19 cellular contexts compared by ENCODE assay signal in the genomic region with DNA sequence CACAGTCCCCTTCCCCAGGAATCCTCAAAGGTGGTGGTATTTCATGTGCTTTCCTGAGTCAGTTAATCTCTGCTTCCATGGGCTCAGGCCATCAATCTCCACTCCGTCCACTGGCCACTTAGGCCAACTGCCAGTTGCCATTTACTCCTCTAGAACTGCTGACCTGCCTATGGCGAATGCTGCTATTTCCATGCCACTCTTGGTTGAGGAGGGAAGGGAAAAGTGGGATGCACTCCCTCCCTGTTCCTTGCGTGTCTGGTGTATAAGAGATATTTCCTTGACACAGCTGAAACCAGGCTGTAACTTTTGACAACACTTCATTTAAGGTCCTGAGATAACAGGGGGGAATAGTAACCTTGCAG.
DNase-seq lines count a peak whose midpoint lies in the region; ATAC-seq, FAIRE-seq and TF ChIP-seq lines count a peak whose summit lies in the region.
"Had no signal": no experiment of that assay in that cellular context is flagged by ENCODE, and none has a peak within 500 bp of the region (broad histone marks: within the 10 kb centered on the region; RNA-seq: fewer than 3 reads in every experiment).

No MANE protein-coding gene starts in this region.

- no peaks in the 10 kb centered on the region for H3K9me3 ChIP-seq in Caco-2
- H3K9me3 ChIP-seq in osteoblast (ENCODE audit: low read depth, low read length) = no peaks in the 10 kb centered on the region

- H3K27me3 Mint-ChIP-seq in Caco-2 (ENCODE audit: insufficient read depth, unreplicated experiment) = no peaks in the 10 kb centered on the region
- no peaks in the 10 kb centered on the region for H3K27me3 Mint-ChIP-seq in T-helper 2 cell treated with Interferon-gamma antibody and Interleukin-4, amounts not matched to agents 5 μg/mL and 100 μg/mL, for 36 hours (ENCODE audit: low read depth)

- H3K27ac ChIP-seq in brain microvascular endothelial cell (peak overlapping the region; percentile 54), osteoblast (ENCODE audit: low read depth, low read length) (peak overlapping the region; percentile 81)
- H3K27ac ChIP-seq: SK-N-MC had no signal

- POLR2A ChIA-PET in Caco-2 (lab: Charles Lee) = no interaction called here

- peak overlapping the region; percentile 30 for H3K27ac Mint-ChIP-seq in Caco-2 (ENCODE audit: unreplicated experiment)
- H3K27ac Mint-ChIP-seq in T-helper 2 cell treated with Interferon-gamma antibody and Interleukin-4, amounts not matched to agents 5 μg/mL and 100 μg/mL, for 36 hours = no peak overlapping the region

- no peak overlapping the region for H3K4me3 Mint-ChIP-seq in Caco-2 (ENCODE audit: unreplicated experiment)
- H3K4me3 Mint-ChIP-seq in T-helper 2 cell treated with Interferon-gamma antibody and Interleukin-4, amounts not matched to agents 5 μg/mL and 100 μg/mL, for 36 hours = no peak overlapping the region
- H3K4me3 Mint-ChIP-seq: CD8-positive, alpha-beta memory T cell; IgD-negative memory B cell had no signal

- H3K36me3 Mint-ChIP-seq in Caco-2 (ENCODE audit: insufficient read depth, unreplicated experiment) = no peaks in the 10 kb centered on the region
- no peaks in the 10 kb centered on the region for H3K36me3 Mint-ChIP-seq in T-helper 2 cell treated with Interferon-gamma antibody and Interleukin-4, amounts not matched to agents 5 μg/mL and 100 μg/mL, for 36 hours (ENCODE audit: low read depth)
- H3K36me3 Mint-ChIP-seq: CD8-positive, alpha-beta memory T cell had no signal

- H3K36me3 ChIP-seq in Caco-2 (ENCODE audit: control insufficient read depth, insufficient read depth, low read length) = no peaks in the 10 kb centered on the region
- H3K36me3 ChIP-seq in brain microvascular endothelial cell (replicated peaks) = no peaks in the 10 kb centered on the region
- no peaks in the 10 kb centered on the region for H3K36me3 ChIP-seq in osteoblast (ENCODE audit: insufficient read depth, low read length)

- H3K9me3 Mint-ChIP-seq in Caco-2 (ENCODE audit: unreplicated experiment) = peaks cover 26% of the 10 kb centered on the region
- H3K9me3 Mint-ChIP-seq in T-helper 2 cell treated with Interferon-gamma antibody and Interleukin-4, amounts not matched to agents 5 μg/mL and 100 μg/mL, for 36 hours = no peaks in the 10 kb centered on the region
- H3K9me3 Mint-ChIP-seq: CD8-positive, alpha-beta memory T cell; IgD-negative memory B cell had no signal

- BruUV-seq in Caco-2 (replicated peaks; lab: Mats Ljungman, UMichigan) = no TSS peak

- no peak for DNase-seq in Caco-2
- peak; percentile 16 for DNase-seq in RCC 7860 (ENCODE audit: low spot score)
- no peak for DNase-seq in brain microvascular endothelial cell
- DNase-seq in osteoblast (ENCODE audit: insufficient read length, low spot score, missing footprints) = no peak
- no peak for DNase-seq in T-helper 2 cell treated with Interferon-gamma antibody and Interleukin-4, amounts not matched to agents 5 μg/mL and 100 μg/mL, for 36 hours (ENCODE audit: low spot score)
- no peak for DNase-seq in NCI-H146 (lab: John Stamatoyannopoulos, UW)
- DNase-seq: C1 segment of cervical spinal cord; CD8-positive, alpha-beta memory T cell; DMS79; Karpas-422; NCI-H1417 treated with DMSO at 0.1 percent for 48 hours; NCI-H1930; NCI-H226; NCI-H526 had no signal

- no peak overlapping the region for H3K4me3 ChIP-seq in Caco-2 (ENCODE audit: low read depth, low read length)
- no peak overlapping the region for H3K4me3 ChIP-seq in brain microvascular endothelial cell (ENCODE audit: low read depth, low read length)
- H3K4me3 ChIP-seq in osteoblast (ENCODE audit: insufficient read depth, low read length) = no peak overlapping the region
- H3K4me3 ChIP-seq: SK-N-MC had no signal

- H3K4me2 ChIP-seq in osteoblast (ENCODE audit: insufficient read depth, low read length) = peak overlapping the region; percentile 5

- H3K4me1 ChIP-seq in Caco-2 (peaks cover 23% of the 10 kb centered on the region), osteoblast (ENCODE audit: insufficient read depth, low read length) (peaks cover 61% of the 10 kb centered on the region)

- no peak for ATAC-seq in GM19452 (IDR thresholded peaks at IDR 0.05; ENCODE audit: unreplicated experiment)
- ATAC-seq: Panc1, Right ventricle myocardium inferior had no signal

- TF ChIP-seq CTCF in Caco-2 (IDR thresholded peaks at IDR 0.05; ENCODE audit: insufficient read depth in 1 of 2, low read depth in 1 of 2, low read length in 1 of 2, severe bottlenecking in 1 of 2, unreplicated experiment in 1 of 2) (no peak), brain microvascular endothelial cell (IDR thresholded peaks at IDR 0.05; ENCODE audit: low read depth, low read length, missing control alignments) (no peak), osteoblast (IDR thresholded peaks at IDR 0.05; ENCODE audit: extremely low read depth, low read depth, low read length) (no peak)

- CTCF ChIA-PET in Caco-2 (lab: Charles Lee) = no interaction called here

- intact Hi-C loops in Caco-2 (cut with micrococcal nuclease; ENCODE audit: unreplicated experiment) = no loop called here

- H2AFZ ChIP-seq in osteoblast (ENCODE audit: low read length) = no peak overlapping the region

- peaks cover 24% of the 10 kb centered on the region for H3K4me1 Mint-ChIP-seq in Caco-2 (ENCODE audit: low read depth, unreplicated experiment)
- H3K4me1 Mint-ChIP-seq in T-helper 2 cell treated with Interferon-gamma antibody and Interleukin-4, amounts not matched to agents 5 μg/mL and 100 μg/mL, for 36 hours (ENCODE audit: low read depth) = peaks cover 22% of the 10 kb centered on the region

- no peaks in the 10 kb centered on the region for H4K20me1 ChIP-seq in osteoblast (ENCODE audit: insufficient read depth, low read length)

- FAIRE-seq in RCC 7860 (lab: Jason Lieb, UNC) = no peak

- no peaks in the 10 kb centered on the region for H3K79me2 ChIP-seq in osteoblast (ENCODE audit: insufficient read depth, low read length)

- H3K27me3 ChIP-seq in Caco-2 (replicated peaks; ENCODE audit: control insufficient read depth, insufficient read depth, low read length) = no peaks in the 10 kb centered on the region
- H3K27me3 ChIP-seq in brain microvascular endothelial cell (replicated peaks) = no peaks in the 10 kb centered on the region
- no peaks in the 10 kb centered on the region for H3K27me3 ChIP-seq in osteoblast (ENCODE audit: insufficient read depth, low read length)

- in situ Hi-C loops in brain microvascular endothelial cell (cut with HindIII; ENCODE audit: low pct_ligation_motif_present, low sequenced_read_pairs) = no loop called here
